Comparison of ENCODE assay signal across 8 cellular contexts in genomic region chr17:28841901-28842281, GRCh38. TPM values are rescaled to one million over a fixed set of nuclear protein-coding genes. Genes with fewer than 3 reads are reported as not detected.
DNase-seq lines count a peak whose midpoint lies in the region; ATAC-seq, FAIRE-seq and TF ChIP-seq lines count a peak whose summit lies in the region.

No MANE protein-coding gene starts in this region.

- H3K9me3 Mint-ChIP-seq in activated naive CD4-positive, alpha-beta T cell treated with anti-CD3 and anti-CD28 coated beads, Interleukin-2, amount 50 U/mL, for 72 hours, result no peaks in the 10 kb centered on the region

- H3K79me2 ChIP-seq in ACC112 (ENCODE audit: control insufficient read depth, insufficient read depth, low read length, unreplicated experiment), result peaks cover 43% of the 10 kb centered on the region
- peaks cover 54% of the 10 kb centered on the region for H3K79me2 ChIP-seq in keratinocyte (ENCODE audit: control insufficient read depth, insufficient read depth, low read length)

- no peak for TF ChIP-seq CTCF in keratinocyte (optimal IDR thresholded peaks at IDR 0.05 in 1 of 3, IDR thresholded peaks at IDR 0.05 in 1 of 3, conservative IDR thresholded peaks at IDR 0.05 in 1 of 3; ENCODE audit: extremely low read depth in 1 of 3, insufficient read depth in 2 of 3, low read length in 3 of 3)

- H3K4me2 ChIP-seq in keratinocyte (ENCODE audit: control insufficient read depth, extremely low read depth, insufficient read depth, low read depth, low read length), result peak overlapping the region; percentile 95

- H3K36me3 Mint-ChIP-seq in activated naive CD4-positive, alpha-beta T cell treated with anti-CD3 and anti-CD28 coated beads, Interleukin-2, amount 50 U/mL, for 72 hours, result peaks cover 7 to 11% of the 10 kb centered on the region in 2 donors

- no peak for FAIRE-seq in keratinocyte (lab: Jason Lieb, UNC)

- peak; percentile 7 for ATAC-seq in HG02642 (IDR thresholded peaks at IDR 0.05; ENCODE audit: poor library complexity, unreplicated experiment)
- ATAC-seq in activated naive CD4-positive, alpha-beta T cell treated with anti-CD3 and anti-CD28 coated beads, Interleukin-2, amount 50 U/mL, for 72 hours, result peak; percentile 6 to 15

- H3K4me3 ChIP-seq in ACC112 (ENCODE audit: low read depth, low read length), result peak overlapping the region; percentile 86
- peak overlapping the region; percentile 68 to 99 (median 69) for H3K4me3 ChIP-seq in keratinocyte (ENCODE audit: control insufficient read depth in 2 of 3, extremely low read depth in 1 of 3, insufficient read depth in 2 of 3, low read depth in 1 of 3, low read length in 3 of 3)

- no peaks in the 10 kb centered on the region for H4K20me1 ChIP-seq in keratinocyte (ENCODE audit: control insufficient read depth, extremely low read depth, insufficient read depth, low read length)

- no peaks in the 10 kb centered on the region for H3K9me1 ChIP-seq in keratinocyte (ENCODE audit: control insufficient read depth, extremely low read depth, insufficient read depth, low read length)

- no peaks in the 10 kb centered on the region for H3K4me1 ChIP-seq in ACC112 (ENCODE audit: control insufficient read depth, insufficient read depth, low read length, unreplicated experiment)
- H3K4me1 ChIP-seq in keratinocyte (ENCODE audit: control insufficient read depth, extremely low read depth, insufficient read depth, low read length), result peaks cover 13% of the 10 kb centered on the region

- dilution Hi-C loops in keratinocyte (cut with MboI; ENCODE audit: extremely low pct_ligation_motif_present, low sequenced_read_pairs), result no loop called here

- H2AFZ ChIP-seq in ACC112 (ENCODE audit: low read length, unreplicated experiment) (no peak overlapping the region), keratinocyte (ENCODE audit: control insufficient read depth, low read length) (no peak overlapping the region)

- peak overlapping the region; percentile 76 for H3K9ac ChIP-seq in keratinocyte (ENCODE audit: control insufficient read depth, extremely low read depth, insufficient read depth, low read length)

- H3K27ac ChIP-seq in ACC112 (ENCODE audit: low read depth, low read length) (peak overlapping the region; percentile 25; the same call in 1 of the 2 replicates), keratinocyte (ENCODE audit: control insufficient read depth, insufficient read depth, low read length) (peak overlapping the region; percentile 50), temporal lobe (ENCODE audit: low read depth, low read length) (peak overlapping the region; percentile 50)

- no peaks in the 10 kb centered on the region for H3K9me3 ChIP-seq in keratinocyte (ENCODE audit: control insufficient read depth, low read depth, low read length)

- H3K27ac Mint-ChIP-seq in activated naive CD4-positive, alpha-beta T cell treated with anti-CD3 and anti-CD28 coated beads, Interleukin-2, amount 50 U/mL, for 72 hours, result peak overlapping the region; percentile 96 to 97

- H3K36me3 ChIP-seq in ACC112 (ENCODE audit: insufficient read depth, low read length) (no peaks in the 10 kb centered on the region), keratinocyte (ENCODE audit: control insufficient read depth in 2 of 2, extremely low read depth in 1 of 2, insufficient read depth in 2 of 2, low read length in 2 of 2) (no peaks in the 10 kb centered on the region)

- H3K27me3 ChIP-seq in ACC112 (ENCODE audit: insufficient read depth, low read length) (no peaks in the 10 kb centered on the region), keratinocyte (ENCODE audit: control insufficient read depth, extremely low read depth, insufficient read depth, low read length) (no peaks in the 10 kb centered on the region)

- peak in 1 of 2 donors; percentile 31 for DNase-seq in activated naive CD4-positive, alpha-beta T cell treated with anti-CD3 and anti-CD28 coated beads, Interleukin-2, amount 50 U/mL, for 72 hours (ENCODE audit: low spot score in 2 of 2)
- DNase-seq in keratinocyte (ENCODE audit: low read depth, low spot score) (no peak), foreskin melanocyte (no peak)
- no peak for DNase-seq in activated CD8-positive, alpha-beta memory T cell treated with anti-CD3 and anti-CD28 coated beads, Interleukin-2, amount 50 U/mL, for 4 hours
- DNase-seq in stimulated activated CD4-positive, alpha-beta T cell treated with anti-CD3 and anti-CD28 coated beads, Interleukin-4, amount 100 ng/mL, for 24 hours, result no peak

RNA-seq across cellular contexts. Expression of gene FAM222B, which starts 0.7 kb away (rescaled TPM):
- 10 to 100 TPM; 15.1 to 24.9 TPM for total RNA-seq in activated naive CD4-positive, alpha-beta T cell treated with anti-CD3 and anti-CD28 coated beads, Interleukin-2, amount 50 U/mL, for 72 hours
- polyA plus RNA-seq in keratinocyte, result 5.1 to 25.3 TPM (median 6.5 TPM) in 3 replicates
- polyA plus RNA-seq in keratinocyte (2011; ENCODE audit: low read depth), result 15.5 TPM
- 19.1 and 22.7 TPM in 2 replicates for polyA plus RNA-seq in keratinocyte (2011; cell fraction: cytosol; rRNA removed)
- polyA plus RNA-seq in keratinocyte (2011; cell fraction: nucleus; rRNA removed), result 31.0 and 31.6 TPM in 2 replicates
- polyA plus RNA-seq in keratinocyte (2012; ENCODE audit: low replicate concordance), result 16.7 and 23.0 TPM in 2 replicates
- polyA minus RNA-seq in keratinocyte, result 22.8 to 66.0 TPM (median 28.3 TPM) in 3 replicates
- 24.0 TPM for polyA minus RNA-seq in keratinocyte (2011; cell fraction: cytosol; rRNA and poly(A)+ RNA removed)
- 20.3 and 28.2 TPM in 2 replicates for polyA minus RNA-seq in keratinocyte (2011; cell fraction: nucleus; rRNA and poly(A)+ RNA removed)
- total RNA-seq in temporal lobe, result 3.4 TPM

RNA-seq across cellular contexts. Expression of gene ERAL1, which starts 12.9 kb away (rescaled TPM):
- total RNA-seq in activated naive CD4-positive, alpha-beta T cell treated with anti-CD3 and anti-CD28 coated beads, Interleukin-2, amount 50 U/mL, for 72 hours, result 10 to 100 TPM; 33.9 to 74.1 TPM
- polyA plus RNA-seq in keratinocyte, result 46.5 to 63.3 TPM (median 60.6 TPM) in 3 replicates
- 39.8 TPM for polyA plus RNA-seq in keratinocyte (2011; ENCODE audit: low read depth)
- polyA plus RNA-seq in keratinocyte (2011; cell fraction: cytosol; rRNA removed), result 45.9 and 51.3 TPM in 2 replicates
- 52.7 and 62.4 TPM in 2 replicates for polyA plus RNA-seq in keratinocyte (2011; cell fraction: nucleus; rRNA removed)
- polyA plus RNA-seq in keratinocyte (2012; ENCODE audit: low replicate concordance), result 39.5 and 42.5 TPM in 2 replicates
- 69.9 to 97.5 TPM (median 83.5 TPM) in 3 replicates for polyA minus RNA-seq in keratinocyte
- 48.3 TPM for polyA minus RNA-seq in keratinocyte (2011; cell fraction: cytosol; rRNA and poly(A)+ RNA removed)
- polyA minus RNA-seq in keratinocyte (2011; cell fraction: nucleus; rRNA and poly(A)+ RNA removed), result 19.4 and 24.8 TPM in 2 replicates
- 24.6 TPM for total RNA-seq in temporal lobe

RNA-seq across cellular contexts. Expression of gene FLOT2, which starts 55.6 kb away (rescaled TPM):
- total RNA-seq in activated naive CD4-positive, alpha-beta T cell treated with anti-CD3 and anti-CD28 coated beads, Interleukin-2, amount 50 U/mL, for 72 hours, result 100 to 1,000 TPM in 1 of 2 donors, 10 to 100 TPM in 1; 44.9 to 102 TPM
- 50.7 to 79.4 TPM (median 67.2 TPM) in 3 replicates for polyA plus RNA-seq in keratinocyte
- polyA plus RNA-seq in keratinocyte (2011; ENCODE audit: low read depth), result 40.9 TPM
- polyA plus RNA-seq in keratinocyte (2011; cell fraction: cytosol; rRNA removed), result 64.5 and 90.7 TPM in 2 replicates
- polyA plus RNA-seq in keratinocyte (2011; cell fraction: nucleus; rRNA removed), result 53.1 and 62.0 TPM in 2 replicates
- polyA plus RNA-seq in keratinocyte (2012; ENCODE audit: low replicate concordance), result 20.8 and 84.9 TPM in 2 replicates
- polyA minus RNA-seq in keratinocyte, result 85.8 to 208 TPM (median 114 TPM) in 3 replicates
- 87.1 TPM for polyA minus RNA-seq in keratinocyte (2011; cell fraction: cytosol; rRNA and poly(A)+ RNA removed)
- polyA minus RNA-seq in keratinocyte (2011; cell fraction: nucleus; rRNA and poly(A)+ RNA removed), result 20.3 and 33.7 TPM in 2 replicates
- total RNA-seq in temporal lobe, result 27.0 TPM
